8 cellular contexts compared by ENCODE assay signal in genomic region chr2:44955593-44956449, GRCh38. TPM values are rescaled to one million over a fixed set of nuclear protein-coding genes. Genes with fewer than 3 reads are reported as not detected.
DNase-seq lines count a peak whose midpoint lies in the region; ATAC-seq and TF ChIP-seq lines count a peak whose summit lies in the region.

No MANE protein-coding gene starts in this region.

- peaks cover 44% of the 10 kb centered on the region for H3K27me3 ChIP-seq in RWPE2 (ENCODE audit: insufficient read depth, poor library complexity, severe bottlenecking)

- no peaks in the 10 kb centered on the region for H3K9me3 ChIP-seq in RWPE2 (ENCODE audit: severe bottlenecking)

- peak; percentile 71 for ATAC-seq in RWPE2 (ENCODE audit: low read depth)

- H3K4me1 ChIP-seq in RWPE2 (ENCODE audit: insufficient read depth, poor library complexity, severe bottlenecking) = peaks cover 9% of the 10 kb centered on the region

- H3K27ac ChIP-seq in RWPE2 (ENCODE audit: poor library complexity, severe bottlenecking) = no peak overlapping the region

- no peaks in the 10 kb centered on the region for H3K36me3 ChIP-seq in RWPE2 (ENCODE audit: low read depth)

- peak overlapping the region; percentile 43 for H3K4me3 ChIP-seq in Jurkat, Clone E6-1 (ENCODE audit: low read length)
- peak overlapping the region; percentile 14 for H3K4me3 ChIP-seq in RWPE2 (ENCODE audit: severe bottlenecking)
- peak overlapping the region; percentile 26 to 31 for H3K4me3 ChIP-seq in foreskin fibroblast (ENCODE audit: low read depth in 1 of 2, low read length in 2 of 2)

- TF ChIP-seq CTCF in RWPE2 (IDR thresholded peaks at IDR 0.05; ENCODE audit: poor library complexity, severe bottlenecking) (peak; percentile 93), foreskin fibroblast (IDR thresholded peaks at IDR 0.05; ENCODE audit: low read depth, low read length) (peak; percentile 83)

- DNase-seq in AML-193 (lab: John Stamatoyannopoulos, UW) (peak; percentile 36 to 48), GM19238 (ENCODE audit: insufficient read length, low spot score) (peak; percentile 81), RWPE2 (ENCODE audit: low spot score) (no peak), foreskin fibroblast (peak; percentile 51 to 87), occipital lobe (lab: John Stamatoyannopoulos, UW) (peak; percentile 55), superior temporal gyrus (ENCODE audit: extremely low spot score) (peak; percentile 83)
- peak; percentile 28 for DNase-seq in Jurkat, Clone E6-1 (ENCODE audit: low read depth, low spot score)
- DNase-seq in activated T-helper 9 cell treated with anti-CD3 and anti-CD28 coated beads, Interleukin-2, amount 50 U/mL, for 16 hours (ENCODE audit: low read depth) = peak; percentile 52

RNA-seq across cellular contexts. Expression of gene SIX3, which starts 14.3 kb away (rescaled TPM):
- polyA plus RNA-seq in Jurkat, Clone E6-1 (2012; ENCODE audit: insufficient read depth, insufficient read length) = 1.7 TPM
- total RNA-seq in occipital lobe = not detected

RNA-seq across cellular contexts. Expression of gene SIX2, which starts 53.4 kb away (rescaled TPM):
- not detected for polyA plus RNA-seq in Jurkat, Clone E6-1 (2012; ENCODE audit: insufficient read depth, insufficient read length)
- total RNA-seq in occipital lobe = 0.16 TPM
